ENCODE assay signal across 24 cellular contexts in genomic region chr11:126424471-126425039, GRCh38.
A peak's percentile ranks its signal among the peaks of the same experiment; 100 is the strongest.
DNase-seq lines count a peak whose midpoint lies in the region; ATAC-seq and TF ChIP-seq lines count a peak whose summit lies in the region.
"Had no signal": no experiment of that assay in that cellular context is flagged by ENCODE, and none has a peak within 500 bp of the region (broad histone marks: within the 10 kb centered on the region; RNA-seq: fewer than 3 reads in every experiment).

No MANE protein-coding gene starts in this region.

- TF ChIP-seq CTCF in Caco-2 (IDR thresholded peaks at IDR 0.05; ENCODE audit: insufficient read depth in 1 of 2, low read depth in 1 of 2, low read length in 1 of 2, severe bottlenecking in 1 of 2, unreplicated experiment in 1 of 2) (no peak), colonic mucosa (IDR thresholded peaks at IDR 0.05) (no peak), liver (IDR thresholded peaks at IDR 0.05; ENCODE audit: low read depth, low read length, missing input control) (no peak), spleen (IDR thresholded peaks at IDR 0.05 in 8 of 11, conservative IDR thresholded peaks at IDR 0.05 in 3 of 11) (no peak)

- H3K27me3 ChIP-seq in Caco-2 (replicated peaks; ENCODE audit: control insufficient read depth, insufficient read depth, low read length) (no peaks in the 10 kb centered on the region), colonic mucosa (no peaks in the 10 kb centered on the region), liver (ENCODE audit: control insufficient read depth in 4 of 4, insufficient read depth in 4 of 4, low read length in 3 of 4) (no peaks in the 10 kb centered on the region), spleen (replicated peaks in 1 of 7) (no peaks in the 10 kb centered on the region)

- no TSS peak for BruUV-seq in Caco-2 (replicated peaks; lab: Mats Ljungman, UMichigan)

- CTCF ChIA-PET in Caco-2 (lab: Charles Lee), result interaction anchor here (1.4 kb wide), 1 partner anchor 114 kb away, joined by 3 read pairs; no protein-coding TSS in a partner anchor
- CTCF ChIA-PET in activated naive CD4-positive, alpha-beta T cell treated with anti-CD3 and anti-CD28 coated beads for 36 hours (lab: Charles Lee), result no interaction called here

- no peak for ATAC-seq in activated naive CD8-positive, alpha-beta T cell treated with anti-CD3 and anti-CD28 coated beads, Interleukin-2, amount 50 U/mL, for 24 hours

- H3K27me3 Mint-ChIP-seq in Caco-2 (ENCODE audit: insufficient read depth, unreplicated experiment), result no peaks in the 10 kb centered on the region
- peaks cover 4% of the 10 kb centered on the region for H3K27me3 Mint-ChIP-seq in activated naive CD4-positive, alpha-beta T cell treated with anti-CD3 and anti-CD28 coated beads for 36 hours (ENCODE audit: low read depth)
- H3K27me3 Mint-ChIP-seq in activated naive CD8-positive, alpha-beta T cell treated with anti-CD3 and anti-CD28 coated beads, Interleukin-2, amount 50 U/mL, for 24 hours, result peaks cover 10% of the 10 kb centered on the region

- H3K36me3 Mint-ChIP-seq in Caco-2 (ENCODE audit: insufficient read depth, unreplicated experiment), result no peaks in the 10 kb centered on the region
- H3K36me3 Mint-ChIP-seq in activated naive CD4-positive, alpha-beta T cell treated with anti-CD3 and anti-CD28 coated beads for 36 hours (ENCODE audit: low read depth), result no peaks in the 10 kb centered on the region
- H3K36me3 Mint-ChIP-seq in activated naive CD8-positive, alpha-beta T cell treated with anti-CD3 and anti-CD28 coated beads, Interleukin-2, amount 50 U/mL, for 24 hours (ENCODE audit: low read depth), result no peaks in the 10 kb centered on the region
- H3K36me3 Mint-ChIP-seq: CD4-positive, CD25-positive, alpha-beta regulatory T cell had no signal

- H3K36me3 ChIP-seq in Caco-2 (ENCODE audit: control insufficient read depth, insufficient read depth, low read length) (no peaks in the 10 kb centered on the region), colonic mucosa (no peaks in the 10 kb centered on the region), liver (ENCODE audit: control insufficient read depth in 4 of 4, insufficient read depth in 3 of 4, low read depth in 1 of 4, low read length in 3 of 4) (no peaks in the 10 kb centered on the region), spleen (no peaks in the 10 kb centered on the region)

- intact Hi-C loops in Caco-2 (cut with micrococcal nuclease; ENCODE audit: unreplicated experiment), result no loop called here
- intact Hi-C loops in colonic mucosa (cut with DNase I), result no loop called here
- intact Hi-C loops in spleen (cut with DNase I; ENCODE audit: low total_unique reads), result loop anchor here (10.0 kb wide), 1 partner anchor 100 kb away; no protein-coding TSS in a partner anchor
- intact Hi-C loops in activated naive CD4-positive, alpha-beta T cell treated with anti-CD3 and anti-CD28 coated beads for 36 hours (cut with micrococcal nuclease), result no loop called here

- H3K27ac Mint-ChIP-seq in Caco-2 (ENCODE audit: unreplicated experiment), result peak overlapping the region; percentile 2
- no peak overlapping the region for H3K27ac Mint-ChIP-seq in activated naive CD4-positive, alpha-beta T cell treated with anti-CD3 and anti-CD28 coated beads for 36 hours
- no peak overlapping the region for H3K27ac Mint-ChIP-seq in activated naive CD8-positive, alpha-beta T cell treated with anti-CD3 and anti-CD28 coated beads, Interleukin-2, amount 50 U/mL, for 24 hours
- H3K27ac Mint-ChIP-seq: B cell; CD4-positive, CD25-positive, alpha-beta regulatory T cell; HFFc6 had no signal

- WGBS in liver, result 67% methylated on average over 30 of the region's 30 CpGs
- WGBS in spleen, 5 donors, result 45 to 83% (median 77%) methylated on average over 24 to 30 of the region's 30 CpGs

- DNase-seq in Caco-2, result peak in 1 of 2 experiments; percentile 40
- DNase-seq in colonic mucosa, result no peak
- peak; percentile 89 for DNase-seq in spleen
- no peak for DNase-seq in activated naive CD4-positive, alpha-beta T cell treated with anti-CD3 and anti-CD28 coated beads for 36 hours
- DNase-seq in germinal center (ENCODE audit: low spot score), result no peak
- DNase-seq in activated CD4-positive, alpha-beta T cell treated with anti-CD3 and anti-CD28 coated beads for 4 hours, result no peak
- DNase-seq in activated naive CD8-positive, alpha-beta T cell treated with anti-CD3 and anti-CD28 coated beads, Interleukin-2, amount 50 U/mL, for 24 hours, result no peak
- DNase-seq: CD4-positive, CD25-positive, alpha-beta regulatory T cell; DMS79; H7; HFFc6; KBM-7; MM.1S; NCI-H1048; NCI-H1417 treated with DMSO at 0.1 percent for 48 hours; NCI-H187 treated with DMSO at 0.1 percent for 48 hours; NCI-H226; NCI-H510A treated with DMSO at 0.1 percent for 48 hours; NCI-H748 treated with DMSO at 0.1 percent for 48 hours; NK-92 treated with Interleukin-12 subunit alpha and Interleukin-12 subunit beta, amount 100 ng/mL, for 24 hours had no signal

- H3K9me3 ChIP-seq in Caco-2, result no peaks in the 10 kb centered on the region
- H3K9me3 ChIP-seq in colonic mucosa, result no peaks in the 10 kb centered on the region
- no peaks in the 10 kb centered on the region for H3K9me3 ChIP-seq in liver (ENCODE audit: control insufficient read depth in 4 of 4, low read length in 3 of 4)
- H3K9me3 ChIP-seq in spleen, result no peaks in the 10 kb centered on the region
- H3K9me3 ChIP-seq: A549 had no signal

- TF ChIP-seq POLR2A in spleen (IDR thresholded peaks at IDR 0.05), result no peak

- POLR2A ChIA-PET in Caco-2 (lab: Charles Lee), result no interaction called here

- TF ChIP-seq RAD21 in liver (IDR thresholded peaks at IDR 0.05), result peak in 1 of 2 donors; percentile 36

- H3K4me1 ChIP-seq in Caco-2 (peaks cover 7% of the 10 kb centered on the region), colonic mucosa (peaks cover 31% of the 10 kb centered on the region), liver (ENCODE audit: control insufficient read depth in 4 of 4, insufficient read depth in 4 of 4, low read length in 3 of 4) (no peaks in the 10 kb centered on the region), spleen (peaks cover 8 to 79% (median 52%) of the 10 kb centered on the region in 6 donors)
- H3K4me1 ChIP-seq: A549 had no signal

- peaks cover 9% of the 10 kb centered on the region for H3K4me1 Mint-ChIP-seq in Caco-2 (ENCODE audit: low read depth, unreplicated experiment)
- peaks cover 3% of the 10 kb centered on the region for H3K4me1 Mint-ChIP-seq in activated naive CD4-positive, alpha-beta T cell treated with anti-CD3 and anti-CD28 coated beads for 36 hours (ENCODE audit: low read depth)
- H3K4me1 Mint-ChIP-seq in activated naive CD8-positive, alpha-beta T cell treated with anti-CD3 and anti-CD28 coated beads, Interleukin-2, amount 50 U/mL, for 24 hours, result peaks cover 14% of the 10 kb centered on the region

- no peaks in the 10 kb centered on the region for H3K9me3 Mint-ChIP-seq in Caco-2 (ENCODE audit: unreplicated experiment)
- no peaks in the 10 kb centered on the region for H3K9me3 Mint-ChIP-seq in activated naive CD4-positive, alpha-beta T cell treated with anti-CD3 and anti-CD28 coated beads for 36 hours
- no peaks in the 10 kb centered on the region for H3K9me3 Mint-ChIP-seq in activated naive CD8-positive, alpha-beta T cell treated with anti-CD3 and anti-CD28 coated beads, Interleukin-2, amount 50 U/mL, for 24 hours
- H3K9me3 Mint-ChIP-seq: CD4-positive, CD25-positive, alpha-beta regulatory T cell; HFFc6 had no signal

- no peak overlapping the region for H3K4me3 ChIP-seq in Caco-2 (ENCODE audit: low read depth, low read length)
- H3K4me3 ChIP-seq in colonic mucosa, result no peak overlapping the region
- no peak overlapping the region for H3K4me3 ChIP-seq in liver (ENCODE audit: low read depth in 1 of 3, low read length in 3 of 3)
- no peak overlapping the region for H3K4me3 ChIP-seq in spleen
- H3K4me3 ChIP-seq: A549 had no signal

- H3K27ac ChIP-seq in colonic mucosa (peak overlapping the region; percentile 39), liver (ENCODE audit: low read depth in 1 of 2, low read length in 2 of 2) (peak overlapping the region in 1 of 2 donors; percentile 43), spleen (peak overlapping the region in 7 of 8 donors; percentile 45 to 79 (median 68))
- H3K27ac ChIP-seq: A549, HL-60 had no signal

- H3K4me3 Mint-ChIP-seq in Caco-2 (ENCODE audit: unreplicated experiment), result no peak overlapping the region
- H3K4me3 Mint-ChIP-seq in activated naive CD4-positive, alpha-beta T cell treated with anti-CD3 and anti-CD28 coated beads for 36 hours, result no peak overlapping the region
- H3K4me3 Mint-ChIP-seq in activated naive CD8-positive, alpha-beta T cell treated with anti-CD3 and anti-CD28 coated beads, Interleukin-2, amount 50 U/mL, for 24 hours, result no peak overlapping the region
- H3K4me3 Mint-ChIP-seq: B cell; CD4-positive, CD25-positive, alpha-beta regulatory T cell; HFFc6 had no signal

- no peak overlapping the region for H3K9ac ChIP-seq in colonic mucosa (ENCODE audit: low read depth in 2 of 2, low read length in 2 of 2)
- H3K9ac ChIP-seq in liver (ENCODE audit: low read depth in 1 of 2, low read length in 2 of 2), result no peak overlapping the region

TF ChIP-seq in liver, 16 proteins besides CTCF, POLR2A, EP300 and RAD21:
- peak; percentile 96 for TF ChIP-seq NR2F2 (IDR thresholded peaks at IDR 0.05)
- TF ChIP-seq YY1 (IDR thresholded peaks at IDR 0.05), result no peak
- no peak for TF ChIP-seq GABPA (IDR thresholded peaks at IDR 0.05 in 1 of 2, conservative IDR thresholded peaks at IDR 0.05 in 1 of 2)
- TF ChIP-seq RXRA (IDR thresholded peaks at IDR 0.05), result peak; percentile 53 to 59
- TF ChIP-seq HNF4G (IDR thresholded peaks at IDR 0.05), result no peak
- TF ChIP-seq MAX (IDR thresholded peaks at IDR 0.05), result no peak
- no peak for TF ChIP-seq HNF4A (conservative IDR thresholded peaks at IDR 0.05)
- no peak for TF ChIP-seq EGR1 (IDR thresholded peaks at IDR 0.05; ENCODE audit: low read depth in 2 of 2)
- TF ChIP-seq ATF3 (IDR thresholded peaks at IDR 0.05), result no peak
- peak; percentile 42 for TF ChIP-seq SP1 (IDR thresholded peaks at IDR 0.05)
- TF ChIP-seq FOXA2 (IDR thresholded peaks at IDR 0.05), result no peak
- TF ChIP-seq JUND (IDR thresholded peaks at IDR 0.05), result no peak
TF ChIP-seq in liver: peak in this region for 3.
